Comparison of ENCODE assay signal across 11 cellular contexts in the genomic region with DNA sequence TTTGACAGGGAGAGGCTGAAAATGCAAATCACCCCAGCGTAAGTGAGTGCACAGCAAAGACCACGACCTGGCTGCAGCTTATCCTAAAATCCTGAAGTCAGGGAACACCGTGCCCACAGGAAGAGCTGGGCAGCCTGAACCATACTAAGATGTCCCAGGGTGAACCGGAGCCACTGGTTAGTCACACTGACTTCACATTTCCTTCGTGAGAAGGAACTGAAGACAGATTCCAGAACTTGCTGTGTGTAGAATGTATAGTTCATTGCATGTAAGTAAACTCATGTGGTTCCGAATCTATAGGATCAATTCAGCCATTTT.
DNase-seq lines count a peak whose midpoint lies in the region; ATAC-seq and TF ChIP-seq lines count a peak whose summit lies in the region.
"Had no signal": no experiment of that assay in that cellular context is flagged by ENCODE, and none has a peak within 500 bp of the region (broad histone marks: within the 10 kb centered on the region; RNA-seq: fewer than 3 reads in every experiment).

No MANE protein-coding gene starts in this region.

- ATAC-seq in GM19467 (IDR thresholded peaks at IDR 0.05; ENCODE audit: unreplicated experiment) (no peak), GM18502 (IDR thresholded peaks at IDR 0.05; ENCODE audit: poor library complexity, unreplicated experiment) (no peak)

- H3K4me1 ChIP-seq in tibial artery: peaks cover 0 to 22% (median 11%) of the 10 kb centered on the region in 4 donors

- CTCF ChIA-PET in activated CD4-positive, alpha-beta memory T cell treated with anti-CD3 and anti-CD28 coated beads for 36 hours (lab: Charles Lee): no interaction called here
- CTCF ChIA-PET in activated CD4-positive, alpha-beta memory T cell treated with anti-CD3 and anti-CD28 coated beads, Interleukin-2, amount 10 ng/mL, durations not matched to agents 7 days and 5 days (lab: Charles Lee): interaction anchor here (1.3 kb wide), 1 partner anchor 85 kb away, joined by 4 read pairs; no protein-coding TSS in a partner anchor

- intact Hi-C loops in activated CD4-positive, alpha-beta memory T cell treated with anti-CD3 and anti-CD28 coated beads for 36 hours (cut with micrococcal nuclease): loop anchor here (2.0 to 5.0 kb wide), 3 partner anchors 54 to 314 kb away; a partner anchor contains a TSS
- intact Hi-C loops in tibial artery (cut with DNase I; ENCODE audit: low total_unique reads): no loop called here

- H3K27me3 ChIP-seq in tibial artery: no peaks in the 10 kb centered on the region

- no peaks in the 10 kb centered on the region for H3K9me3 ChIP-seq in tibial artery

- no peak overlapping the region for H3K4me3 Mint-ChIP-seq in activated CD4-positive, alpha-beta memory T cell treated with anti-CD3 and anti-CD28 coated beads for 36 hours
- no peak overlapping the region for H3K4me3 Mint-ChIP-seq in activated CD4-positive, alpha-beta memory T cell treated with anti-CD3 and anti-CD28 coated beads, Interleukin-2, amount 10 ng/mL, durations not matched to agents 7 days and 5 days

- H3K36me3 ChIP-seq in tibial artery: no peaks in the 10 kb centered on the region

- H3K4me3 ChIP-seq in WI38 (ENCODE audit: low read depth, low read length): peak overlapping the region; percentile 48
- H3K4me3 ChIP-seq in tibial artery: peak overlapping the region; percentile 41

- peak overlapping the region; percentile 73 to 81 for H3K27ac ChIP-seq in tibial artery

- H3K4me1 Mint-ChIP-seq in activated CD4-positive, alpha-beta memory T cell treated with anti-CD3 and anti-CD28 coated beads for 36 hours (ENCODE audit: low read depth): peaks cover 14% of the 10 kb centered on the region
- peaks cover 16% of the 10 kb centered on the region for H3K4me1 Mint-ChIP-seq in activated CD4-positive, alpha-beta memory T cell treated with anti-CD3 and anti-CD28 coated beads, Interleukin-2, amount 10 ng/mL, durations not matched to agents 7 days and 5 days
- H3K4me1 Mint-ChIP-seq: memory B cell had no signal

- H3K27me3 Mint-ChIP-seq in activated CD4-positive, alpha-beta memory T cell treated with anti-CD3 and anti-CD28 coated beads for 36 hours: peaks cover 5% of the 10 kb centered on the region
- peaks cover 1% of the 10 kb centered on the region for H3K27me3 Mint-ChIP-seq in activated CD4-positive, alpha-beta memory T cell treated with anti-CD3 and anti-CD28 coated beads, Interleukin-2, amount 10 ng/mL, durations not matched to agents 7 days and 5 days
- H3K27me3 Mint-ChIP-seq: memory B cell had no signal

- no peak for DNase-seq in activated CD4-positive, alpha-beta memory T cell treated with anti-CD3 and anti-CD28 coated beads for 36 hours
- no peak for DNase-seq in activated CD4-positive, alpha-beta memory T cell treated with anti-CD3 and anti-CD28 coated beads, Interleukin-2, amount 10 ng/mL, durations not matched to agents 7 days and 5 days
- peak; percentile 77 for DNase-seq in foreskin melanocyte
- no peak for DNase-seq in tibial artery
- DNase-seq in NCI-H2227 (lab: John Stamatoyannopoulos, UW; ENCODE audit: unreplicated experiment): no peak
- DNase-seq: ACHN, NCI-H2171 treated with DMSO at 0.1 percent for 48 hours had no signal

- TF ChIP-seq CTCF in WI38 (IDR thresholded peaks at IDR 0.05; ENCODE audit: low read depth, low read length) (no peak), tibial artery (IDR thresholded peaks at IDR 0.05) (no peak)

- H3K27ac Mint-ChIP-seq in activated CD4-positive, alpha-beta memory T cell treated with anti-CD3 and anti-CD28 coated beads for 36 hours: peak overlapping the region; percentile 74
- H3K27ac Mint-ChIP-seq in activated CD4-positive, alpha-beta memory T cell treated with anti-CD3 and anti-CD28 coated beads, Interleukin-2, amount 10 ng/mL, durations not matched to agents 7 days and 5 days: no peak overlapping the region
- H3K27ac Mint-ChIP-seq: memory B cell had no signal

- POLR2A ChIA-PET in activated CD4-positive, alpha-beta memory T cell treated with anti-CD3 and anti-CD28 coated beads for 36 hours (lab: Charles Lee): no interaction called here
- POLR2A ChIA-PET in activated CD4-positive, alpha-beta memory T cell treated with anti-CD3 and anti-CD28 coated beads, Interleukin-2, amount 10 ng/mL, durations not matched to agents 7 days and 5 days (lab: Charles Lee): interaction anchor here (0.9 to 1.4 kb wide), 3 partner anchors 84 to 317 kb away, joined by 3 to 4 read pairs (median 3); a partner anchor contains a TSS

- H3K9me3 Mint-ChIP-seq in activated CD4-positive, alpha-beta memory T cell treated with anti-CD3 and anti-CD28 coated beads for 36 hours: no peaks in the 10 kb centered on the region
- H3K9me3 Mint-ChIP-seq in activated CD4-positive, alpha-beta memory T cell treated with anti-CD3 and anti-CD28 coated beads, Interleukin-2, amount 10 ng/mL, durations not matched to agents 7 days and 5 days: no peaks in the 10 kb centered on the region

- H3K36me3 Mint-ChIP-seq in activated CD4-positive, alpha-beta memory T cell treated with anti-CD3 and anti-CD28 coated beads for 36 hours: no peaks in the 10 kb centered on the region
- no peaks in the 10 kb centered on the region for H3K36me3 Mint-ChIP-seq in activated CD4-positive, alpha-beta memory T cell treated with anti-CD3 and anti-CD28 coated beads, Interleukin-2, amount 10 ng/mL, durations not matched to agents 7 days and 5 days (ENCODE audit: low read depth)
- H3K36me3 Mint-ChIP-seq: memory B cell had no signal
